Comparison of ENCODE assay signal across 8 cellular contexts in the genomic region with DNA sequence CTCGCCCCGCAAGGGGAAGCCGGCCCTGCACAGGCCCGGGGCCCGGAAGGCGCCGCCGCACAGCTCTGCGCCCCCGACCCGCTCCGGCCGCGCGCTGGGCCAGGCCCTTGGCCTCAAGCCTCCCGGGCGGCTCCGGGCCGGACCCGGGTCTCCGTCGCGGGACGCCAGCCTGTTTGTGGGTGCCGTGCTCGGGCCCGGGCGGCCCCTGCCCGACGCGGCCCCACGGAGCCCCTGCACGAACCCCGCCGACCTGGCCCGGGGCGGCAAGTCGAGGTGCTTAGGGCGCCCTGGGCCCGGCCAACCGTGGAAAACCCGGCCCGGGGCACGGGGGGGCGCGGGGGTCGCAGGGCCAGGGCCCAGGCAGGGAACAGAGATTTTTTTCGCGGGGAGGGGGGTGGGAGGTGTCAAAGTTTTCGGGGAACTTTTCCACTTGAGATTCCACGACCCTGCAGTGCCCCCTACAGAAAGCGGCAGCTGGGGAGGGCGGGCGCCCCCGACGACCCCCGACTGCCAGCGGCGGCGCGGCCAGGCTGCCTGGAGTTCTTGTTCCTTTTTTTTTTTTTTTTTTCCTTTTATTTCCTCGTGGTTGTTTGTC. TPM values are rescaled to one million over a fixed set of nuclear protein-coding genes. Genes with fewer than 3 reads are reported as not detected.
A peak's percentile ranks its signal among the peaks of the same experiment; 100 is the strongest.
DNase-seq lines count a peak whose midpoint lies in the region; ATAC-seq and TF ChIP-seq lines count a peak whose summit lies in the region.

No MANE protein-coding gene starts in this region.

- POLR2A ChIA-PET in GM10248 (lab: Yijun Ruan, JAX) (interaction anchor here (0.6 to 1.3 kb wide), 4 partner anchors 18 to 983 kb away, joined by 3 to 7 read pairs (median 4); no protein-coding TSS in a partner anchor), HEK293T (lab: Yijun Ruan, JAX) (interaction anchor here (0.8 to 2.2 kb wide), 17 partner anchors 8 to 382 kb away, joined by 3 to 23 read pairs (median 4); a partner anchor contains a TSS)

- peak overlapping the region; percentile 99 for H3K4me3 Mint-ChIP-seq in activated CD4-positive, alpha-beta T cell treated with anti-CD3 and anti-CD28 coated beads, Interleukin-2, amount 10 ng/mL, durations not matched to agents 24 days and 14 days
- peak overlapping the region; percentile 92 to 98 for H3K4me3 Mint-ChIP-seq in effector memory CD8-positive, alpha-beta T cell

- intact Hi-C loops in activated CD4-positive, alpha-beta T cell treated with anti-CD3 and anti-CD28 coated beads, Interleukin-2, amount 10 ng/mL, durations not matched to agents 24 days and 14 days (cut with micrococcal nuclease) = loop anchor here (1.0 to 5.0 kb wide), 8 partner anchors 42 to 1253 kb away; a partner anchor contains a TSS
- intact Hi-C loops in upper lobe of right lung (cut with DNase I) = no loop called here

- CTCF ChIA-PET in GM10248 (lab: Yijun Ruan, JAX) (interaction anchor here (0.6 to 2.4 kb wide), 17 partner anchors 10 to 558 kb away, joined by 3 to 15 read pairs (median 4); a partner anchor contains a TSS), HEK293T (lab: Yijun Ruan, JAX) (interaction anchor here (0.6 to 1.8 kb wide), 3 partner anchors 20 to 421 kb away, joined by 3 to 9 read pairs (median 4); no protein-coding TSS in a partner anchor)

- H3K36me3 ChIP-seq in muscle layer of duodenum (ENCODE audit: control insufficient read depth in 1 of 2, insufficient read depth in 2 of 2, low read length in 2 of 2) (no peaks in the 10 kb centered on the region), upper lobe of right lung (no peaks in the 10 kb centered on the region)

- H3K9me3 Mint-ChIP-seq in activated CD4-positive, alpha-beta T cell treated with anti-CD3 and anti-CD28 coated beads, Interleukin-2, amount 10 ng/mL, durations not matched to agents 24 days and 14 days = no peaks in the 10 kb centered on the region
- no peaks in the 10 kb centered on the region for H3K9me3 Mint-ChIP-seq in effector memory CD8-positive, alpha-beta T cell

- ATAC-seq in HG03025 (IDR thresholded peaks at IDR 0.05; ENCODE audit: low FRiP score, unreplicated experiment) (peak; percentile 22), upper lobe of right lung (peak; percentile 34)
- ATAC-seq in effector memory CD8-positive, alpha-beta T cell (replicated peaks) = peak; percentile 9

- H3K4me3 ChIP-seq in muscle layer of duodenum (ENCODE audit: low read depth in 1 of 2, low read length in 2 of 2) = peak overlapping the region; percentile 93 to 95
- H3K4me3 ChIP-seq in upper lobe of right lung = peak overlapping the region; percentile 75

- no peaks in the 10 kb centered on the region for H3K27me3 Mint-ChIP-seq in activated CD4-positive, alpha-beta T cell treated with anti-CD3 and anti-CD28 coated beads, Interleukin-2, amount 10 ng/mL, durations not matched to agents 24 days and 14 days
- H3K27me3 Mint-ChIP-seq in effector memory CD8-positive, alpha-beta T cell = no peaks in the 10 kb centered on the region

- H3K4me1 ChIP-seq in muscle layer of duodenum (ENCODE audit: control insufficient read depth in 1 of 2, insufficient read depth in 2 of 2, low read length in 2 of 2) (peaks cover 3 to 31% of the 10 kb centered on the region in 2 donors), upper lobe of right lung (peaks cover 21% of the 10 kb centered on the region)

- H3K27me3 ChIP-seq in muscle layer of duodenum (ENCODE audit: low read depth, low read length) (no peaks in the 10 kb centered on the region), upper lobe of right lung (no peaks in the 10 kb centered on the region)

- H3K9me3 ChIP-seq in muscle layer of duodenum (ENCODE audit: control insufficient read depth in 1 of 2, low read length in 2 of 2) (no peaks in the 10 kb centered on the region), upper lobe of right lung (no peaks in the 10 kb centered on the region)

- H3K27ac ChIP-seq in muscle layer of duodenum (ENCODE audit: low read length) (peak overlapping the region; percentile 96), upper lobe of right lung (peak overlapping the region; percentile 92)

- H3K4me1 Mint-ChIP-seq in activated CD4-positive, alpha-beta T cell treated with anti-CD3 and anti-CD28 coated beads, Interleukin-2, amount 10 ng/mL, durations not matched to agents 24 days and 14 days = peaks cover 15% of the 10 kb centered on the region
- peaks cover 22 to 28% of the 10 kb centered on the region in 2 donors for H3K4me1 Mint-ChIP-seq in effector memory CD8-positive, alpha-beta T cell (ENCODE audit: low read depth in 2 of 2)

- TF ChIP-seq CTCF in GM10248 (IDR thresholded peaks at IDR 0.05; ENCODE audit: control extremely low read depth, extremely low read depth, low read depth, missing control alignments) = peak; percentile 59
- no peak for TF ChIP-seq CTCF in upper lobe of right lung (IDR thresholded peaks at IDR 0.05)

- H3K36me3 Mint-ChIP-seq in activated CD4-positive, alpha-beta T cell treated with anti-CD3 and anti-CD28 coated beads, Interleukin-2, amount 10 ng/mL, durations not matched to agents 24 days and 14 days (ENCODE audit: low read depth) = peaks cover 16% of the 10 kb centered on the region
- H3K36me3 Mint-ChIP-seq in effector memory CD8-positive, alpha-beta T cell (ENCODE audit: insufficient read depth) = peaks cover 32% of the 10 kb centered on the region

- DNase-seq in GM10248 (ENCODE audit: extremely low spot score) (peak; percentile 65), upper lobe of right lung (peak; percentile 77), HEK293T (ENCODE audit: extremely low spot score) (no peak)
- DNase-seq in activated CD4-positive, alpha-beta T cell treated with anti-CD3 and anti-CD28 coated beads, Interleukin-2, amount 10 ng/mL, durations not matched to agents 24 days and 14 days = peak; percentile 83
- DNase-seq in effector memory CD8-positive, alpha-beta T cell = peak; percentile 14 to 29 (median 16)
- DNase-seq in NK-92 treated with Interleukin-12 subunit alpha and Interleukin-12 subunit beta, amount 100 ng/mL, for 24 hours (lab: John Stamatoyannopoulos, UW) = no peak

- H3K27ac Mint-ChIP-seq in activated CD4-positive, alpha-beta T cell treated with anti-CD3 and anti-CD28 coated beads, Interleukin-2, amount 10 ng/mL, durations not matched to agents 24 days and 14 days = peak overlapping the region; percentile 99
- peak overlapping the region; percentile 96 to 99 for H3K27ac Mint-ChIP-seq in effector memory CD8-positive, alpha-beta T cell

TF ChIP-seq in HEK293T, 16 proteins besides CTCF, POLR2A, EP300 and RAD21:
- TF ChIP-seq LEF1 (IDR thresholded peaks at IDR 0.05; ENCODE audit: borderline replicate concordance) (no peak), NFRKB (IDR thresholded peaks at IDR 0.05) (no peak), FOXA1 (IDR thresholded peaks at IDR 0.05) (no peak), CTBP1 (IDR thresholded peaks at IDR 0.05; ENCODE audit: borderline replicate concordance) (no peak), L3MBTL2 (conservative IDR thresholded peaks at IDR 0.05) (no peak), BHLHE40 (IDR thresholded peaks at IDR 0.05; ENCODE audit: borderline replicate concordance) (no peak), ZNF384 (IDR thresholded peaks at IDR 0.05) (no peak), ARNT (IDR thresholded peaks at IDR 0.05) (no peak), FOXK2 (IDR thresholded peaks at IDR 0.05) (no peak), TARDBP (IDR thresholded peaks at IDR 0.05) (no peak), ELF4 (IDR thresholded peaks at IDR 0.05) (no peak), SUZ12 (IDR thresholded peaks at IDR 0.05) (no peak), HDGF (IDR thresholded peaks at IDR 0.05; ENCODE audit: borderline replicate concordance) (no peak), FOXM1 (IDR thresholded peaks at IDR 0.05; ENCODE audit: borderline replicate concordance) (no peak), SP1 (IDR thresholded peaks at IDR 0.05) (no peak)
- TF ChIP-seq, protein P1, sequence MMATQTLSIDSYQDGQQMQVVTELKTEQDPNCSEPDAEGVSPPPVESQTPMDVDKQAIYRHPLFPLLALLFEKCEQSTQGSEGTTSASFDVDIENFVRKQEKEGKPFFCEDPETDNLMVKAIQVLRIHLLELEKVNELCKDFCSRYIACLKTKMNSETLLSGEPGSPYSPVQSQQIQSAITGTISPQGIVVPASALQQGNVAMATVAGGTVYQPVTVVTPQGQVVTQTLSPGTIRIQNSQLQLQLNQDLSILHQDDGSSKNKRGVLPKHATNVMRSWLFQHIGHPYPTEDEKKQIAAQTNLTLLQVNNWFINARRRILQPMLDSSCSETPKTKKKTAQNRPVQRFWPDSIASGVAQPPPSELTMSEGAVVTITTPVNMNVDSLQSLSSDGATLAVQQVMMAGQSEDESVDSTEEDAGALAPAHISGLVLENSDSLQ (IDR thresholded peaks at IDR 0.05) = no peak

RNA-seq across cellular contexts. Expression of a gene that starts 0.8 kb away (rescaled TPM):
- total RNA-seq in activated CD4-positive, alpha-beta T cell treated with anti-CD3 and anti-CD28 coated beads, Interleukin-2, amount 10 ng/mL, durations not matched to agents 24 days and 14 days = 106 and 110 TPM in 2 replicates
- 57.0 TPM for total RNA-seq in upper lobe of right lung

RNA-seq across cellular contexts. Expression of a gene that starts 42.3 kb away (rescaled TPM):
- 22.3 and 23.1 TPM in 2 replicates for total RNA-seq in activated CD4-positive, alpha-beta T cell treated with anti-CD3 and anti-CD28 coated beads, Interleukin-2, amount 10 ng/mL, durations not matched to agents 24 days and 14 days
- total RNA-seq in upper lobe of right lung = 41.6 TPM

Comparison
In these comparisons a context has a peak if more than half of its experiments do, and no peak if none do; other contexts are left out.
1. DNase-seq: peak in GM10248 (single experiment), activated CD4-positive, alpha-beta T cell treated with anti-CD3 and anti-CD28 coated beads, Interleukin-2, amount 10 ng/mL, durations not matched to agents 24 days and 14 days (single experiment), effector memory CD8-positive, alpha-beta T cell (3 of 3) and upper lobe of right lung (single experiment); none in NK-92 treated with Interleukin-12 subunit alpha and Interleukin-12 subunit beta, amount 100 ng/mL, for 24 hours (single experiment) and HEK293T (single experiment).
2. Peak in every context shown above with its lines, with median percentiles within 50 percentile points of each other: ATAC-seq.